ENCODE assay signal across 20 cellular contexts in genomic region chr10:113000454-113000853, GRCh38. TPM values are rescaled to one million over a fixed set of nuclear protein-coding genes. Genes with fewer than 3 reads are reported as not detected.
DNase-seq lines count a peak whose midpoint lies in the region; ATAC-seq and TF ChIP-seq lines count a peak whose summit lies in the region.
"Had no signal": no experiment of that assay in that cellular context is flagged by ENCODE, and none has a peak within 500 bp of the region (broad histone marks: within the 10 kb centered on the region; RNA-seq: fewer than 3 reads in every experiment).

No MANE protein-coding gene starts in this region.

- no peaks in the 10 kb centered on the region for H3K9me3 ChIP-seq in tibial artery
- H3K9me3 ChIP-seq: lower lobe of right lung, upper lobe of right lung had no signal

- H3K36me3 ChIP-seq in tibial artery: peaks cover 0 to 4% (median 0%) of the 10 kb centered on the region in 3 donors
- H3K36me3 ChIP-seq: lower lobe of right lung, upper lobe of right lung had no signal

- H3K27me3 Mint-ChIP-seq in osteocyte (ENCODE audit: unreplicated experiment): no peaks in the 10 kb centered on the region

- H3K4me1 Mint-ChIP-seq in osteocyte (ENCODE audit: unreplicated experiment): peaks cover 66% of the 10 kb centered on the region
- H3K4me1 Mint-ChIP-seq: activated naive CD8-positive, alpha-beta T cell treated with anti-CD3 and anti-CD28 coated beads, Interleukin-2, amount 10 ng/mL, durations not matched to agents 7 days and 5 days had no signal

- peaks cover 3 to 85% (median 60%) of the 10 kb centered on the region in 4 donors for H3K4me1 ChIP-seq in tibial artery

- H3K4me3 ChIP-seq in tibial artery: peak overlapping the region in 1 of 2 donors; percentile 6
- H3K4me3 ChIP-seq: lower lobe of right lung, upper lobe of right lung had no signal

- intact Hi-C loops in left cardiac atrium (cut with DNase I): loop anchor here (10.0 kb wide), 2 partner anchors 46 to 54 kb away; partner anchors contain the start of gene TCF7L2 (in 1 of the 2)
- intact Hi-C loops in tibial artery (cut with DNase I; ENCODE audit: low total_unique reads): no loop called here
- intact Hi-C loops in head of caudate nucleus (cut with DNase I): no loop called here

- H3K27ac ChIP-seq in tibial artery: peak overlapping the region; percentile 39 to 54
- H3K27ac ChIP-seq: upper lobe of right lung had no signal

- DNase-seq in NCI-H1092 treated with DMSO at 0.1 percent for 48 hours (lab: John Stamatoyannopoulos, UW) (peak; percentile 12), NCI-H1092 (lab: John Stamatoyannopoulos, UW) (no peak), left cardiac atrium (no peak), osteocyte (ENCODE audit: extremely low spot score, unreplicated experiment) (no peak), tibial artery (no peak), head of caudate nucleus (no peak), SKM-1 (lab: John Stamatoyannopoulos, UW; ENCODE audit: unreplicated experiment) (no peak), NCI-H1436 (lab: John Stamatoyannopoulos, UW) (no peak)
- DNase-seq: 8988T; activated naive CD8-positive, alpha-beta T cell treated with anti-CD3 and anti-CD28 coated beads, Interleukin-2, amount 10 ng/mL, durations not matched to agents 7 days and 5 days; activated T-cell treated with anti-CD3 and anti-CD28 coated beads, Interleukin-2, amount 50 U/mL, for 24 hours; DMS 273 treated with DMSO at 0.1 percent for 48 hours; effector memory CD8-positive, alpha-beta T cell; NCI-H2081 treated with DMSO at 0.1 percent for 48 hours; stimulated activated CD4-positive, alpha-beta T cell treated with anti-CD3 and anti-CD28 coated beads, Interleukin-2, amount 100 ng/mL, for 48 hours; upper lobe of right lung had no signal

- no peaks in the 10 kb centered on the region for H3K27me3 ChIP-seq in tibial artery
- H3K27me3 ChIP-seq: upper lobe of right lung had no signal

- H3K9me3 Mint-ChIP-seq in osteocyte (ENCODE audit: unreplicated experiment): no peaks in the 10 kb centered on the region
- H3K9me3 Mint-ChIP-seq: activated T-cell treated with anti-CD3 and anti-CD28 coated beads, Interleukin-2, amount 50 U/mL, for 24 hours; central memory CD8-positive, alpha-beta T cell; effector memory CD8-positive, alpha-beta T cell; neural crest cell had no signal

- H3K36me3 Mint-ChIP-seq in osteocyte (ENCODE audit: unreplicated experiment): peaks cover 24% of the 10 kb centered on the region

- peak overlapping the region; percentile 91 for H3K27ac Mint-ChIP-seq in osteocyte (ENCODE audit: unreplicated experiment)
- H3K27ac Mint-ChIP-seq: activated naive CD8-positive, alpha-beta T cell treated with anti-CD3 and anti-CD28 coated beads, Interleukin-2, amount 10 ng/mL, durations not matched to agents 7 days and 5 days; activated T-cell treated with anti-CD3 and anti-CD28 coated beads, Interleukin-2, amount 50 U/mL, for 24 hours; effector memory CD8-positive, alpha-beta T cell had no signal

- ATAC-seq in left cardiac atrium: peak; percentile 24 to 35
- ATAC-seq: effector memory CD8-positive, alpha-beta T cell; SK-N-SH treated with all-trans-retinoic acid at 6 μM for 48 hours had no signal

- peak overlapping the region; percentile 43 for H3K4me3 Mint-ChIP-seq in osteocyte (ENCODE audit: unreplicated experiment)
- H3K4me3 Mint-ChIP-seq: activated naive CD8-positive, alpha-beta T cell treated with anti-CD3 and anti-CD28 coated beads, Interleukin-2, amount 10 ng/mL, durations not matched to agents 7 days and 5 days; activated T-cell treated with anti-CD3 and anti-CD28 coated beads, Interleukin-2, amount 50 U/mL, for 24 hours; central memory CD8-positive, alpha-beta T cell; effector memory CD8-positive, alpha-beta T cell; neural crest cell had no signal

- TF ChIP-seq CTCF in osteocyte (IDR thresholded peaks at IDR 0.05): no peak
- TF ChIP-seq CTCF in tibial artery (IDR thresholded peaks at IDR 0.05): no peak

RNA-seq across cellular contexts. Expression of gene TCF7L2, which starts 50.4 kb away (rescaled TPM):
- 10 to 100 TPM; 15.7 to 16.3 TPM for total RNA-seq in left cardiac atrium
- total RNA-seq in osteocyte: 86.9 and 88.2 TPM in 2 replicates

Comparison
In these comparisons a context has a peak if more than half of its experiments do, and no peak if none do; other contexts are left out.
1. intact Hi-C loops: an anchor here in left cardiac atrium (10.0 kb wide); none called in tibial artery and head of caudate nucleus.